Comparison of ENCODE assay signal across 21 cellular contexts in genomic region chr10:32905466-32905865, GRCh38.
"Had no signal": no experiment of that assay in that cellular context is flagged by ENCODE, and none has a peak within 500 bp of the region (broad histone marks: within the 10 kb centered on the region; RNA-seq: fewer than 3 reads in every experiment).

No MANE protein-coding gene starts in this region.

- H3K4me1 Mint-ChIP-seq: memory B cell; stimulated activated naive B cell treated with anti-CD40 and anti-IgM and Interleukin-4, amounts not matched to agents 10 μg/mL and 1 μg/mL and 100 μg/mL, for 72 hours had no signal

- H3K9me3 Mint-ChIP-seq: dendritic cell treated with granulocyte-macrophage colony-stimulating factor and Interleukin-4, amounts not matched to agents 40 ng/mL and 50 ng/mL, for 4 days; memory B cell; natural killer cell; stimulated activated naive B cell treated with anti-CD40 and anti-IgM and Interleukin-4, amounts not matched to agents 10 μg/mL and 1 μg/mL and 100 μg/mL, for 72 hours; T-cell had no signal

- DNase-seq: activated CD4-positive, alpha-beta T cell treated with anti-CD3 and anti-CD28 coated beads for 1 hour; activated CD4-positive, alpha-beta T cell treated with anti-CD3 and anti-CD28 coated beads, Interleukin-2, amount 50 U/mL, for 4 hours; activated naive CD4-positive, alpha-beta T cell treated with anti-CD3 and anti-CD28 coated beads, Interleukin-2, amount 50 U/mL, for 16 hours; activated T-cell treated with anti-CD3 and anti-CD28 coated beads, Interleukin-2, amount 50 U/mL, for 1 hour; amniotic stem cell; body of pancreas; effector memory CD4-positive, alpha-beta T cell; left ventricle myocardium superior; natural killer cell; stimulated activated CD4-positive, alpha-beta T cell treated with anti-CD3 and anti-CD28 coated beads, Interleukin-15, amount 100 ng/mL, for 24 hours; stimulated activated CD4-positive, alpha-beta T cell treated with anti-CD3 and anti-CD28 coated beads, Interleukin-4, amount 100 ng/mL, for 1 hour; stimulated activated naive B cell treated with anti-CD40 and anti-IgM and Interleukin-4, amounts not matched to agents 10 μg/mL and 1 μg/mL and 100 μg/mL, for 72 hours; T-cell; T1000; thyroid gland had no signal

- H2AFZ ChIP-seq: hepatocyte had no signal

- FAIRE-seq: keratinocyte had no signal

- H3K27ac Mint-ChIP-seq: dendritic cell treated with granulocyte-macrophage colony-stimulating factor and Interleukin-4, amounts not matched to agents 40 ng/mL and 50 ng/mL, for 4 days; memory B cell; natural killer cell; stimulated activated naive B cell treated with anti-CD40 and anti-IgM and Interleukin-4, amounts not matched to agents 10 μg/mL and 1 μg/mL and 100 μg/mL, for 72 hours had no signal

- H3K4me1 ChIP-seq: right atrium auricular region, thyroid gland had no signal

- H3K4me3 ChIP-seq: body of pancreas, hepatocyte, right atrium auricular region, thyroid gland had no signal

- H3K27ac ChIP-seq: body of pancreas, epithelial cell of prostate, hepatocyte, right atrium auricular region, thyroid gland had no signal

- H3K27me3 ChIP-seq: body of pancreas, hepatocyte, right atrium auricular region, thyroid gland had no signal

- H3K9me3 ChIP-seq: body of pancreas, right atrium auricular region, thyroid gland had no signal

- H3K27me3 Mint-ChIP-seq: dendritic cell treated with granulocyte-macrophage colony-stimulating factor and Interleukin-4, amounts not matched to agents 40 ng/mL and 50 ng/mL, for 4 days; memory B cell; stimulated activated naive B cell treated with anti-CD40 and anti-IgM and Interleukin-4, amounts not matched to agents 10 μg/mL and 1 μg/mL and 100 μg/mL, for 72 hours; T-cell had no signal

- ATAC-seq: body of pancreas; left ventricle myocardium superior; natural killer cell; stimulated activated naive B cell treated with anti-CD40 and anti-IgM and Interleukin-4, amounts not matched to agents 10 μg/mL and 1 μg/mL and 100 μg/mL, for 72 hours; T-cell had no signal

- H3K4me3 Mint-ChIP-seq: dendritic cell treated with granulocyte-macrophage colony-stimulating factor and Interleukin-4, amounts not matched to agents 40 ng/mL and 50 ng/mL, for 4 days; memory B cell; natural killer cell; stimulated activated naive B cell treated with anti-CD40 and anti-IgM and Interleukin-4, amounts not matched to agents 10 μg/mL and 1 μg/mL and 100 μg/mL, for 72 hours; T-cell had no signal

- H3K4me2 ChIP-seq: hepatocyte had no signal
